Comparison of ENCODE assay signal across 1 cellular context in the genomic region with DNA sequence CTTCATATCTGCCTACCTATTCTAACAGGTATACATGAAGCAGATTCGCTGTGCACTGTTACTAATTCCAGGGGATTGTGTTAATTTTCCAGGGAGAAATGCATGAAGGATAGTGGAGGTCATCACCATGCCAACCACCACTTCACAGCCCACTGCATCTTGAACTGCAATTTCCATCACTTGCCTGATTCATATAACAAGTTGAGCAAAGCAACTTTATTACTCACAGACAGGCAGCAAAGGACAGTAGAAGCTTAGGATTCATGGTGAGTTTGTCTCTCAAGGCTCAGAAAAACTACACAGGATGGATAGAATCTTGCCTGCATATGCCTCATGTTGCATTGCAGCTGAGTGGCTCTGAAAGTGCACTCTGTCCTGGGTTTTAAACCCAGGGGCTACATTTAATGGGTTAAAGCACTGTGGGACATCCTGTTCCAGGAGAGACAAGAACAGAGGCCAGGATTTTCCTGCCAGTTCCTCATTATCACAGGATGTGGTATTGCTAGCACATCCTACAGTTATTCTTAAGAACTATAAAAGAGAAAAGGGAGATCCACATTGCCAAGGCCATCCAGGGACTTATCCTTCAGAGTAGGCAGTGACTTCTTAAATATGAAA.
TF ChIP-seq lines count a peak whose summit lies in the region.

No MANE protein-coding gene starts in this region.

TF ChIP-seq in endothelial cell of umbilical vein, 7 proteins besides CTCF, POLR2A, EP300 and RAD21 (continued from another document):
- TF ChIP-seq EZH2 (IDR thresholded peaks at IDR 0.05; ENCODE audit: borderline replicate concordance, low read depth, low read length, severe bottlenecking): no peak
TF ChIP-seq in endothelial cell of umbilical vein: peak in this region for 2.
